18 cellular contexts compared by ENCODE assay signal in the genomic region with DNA sequence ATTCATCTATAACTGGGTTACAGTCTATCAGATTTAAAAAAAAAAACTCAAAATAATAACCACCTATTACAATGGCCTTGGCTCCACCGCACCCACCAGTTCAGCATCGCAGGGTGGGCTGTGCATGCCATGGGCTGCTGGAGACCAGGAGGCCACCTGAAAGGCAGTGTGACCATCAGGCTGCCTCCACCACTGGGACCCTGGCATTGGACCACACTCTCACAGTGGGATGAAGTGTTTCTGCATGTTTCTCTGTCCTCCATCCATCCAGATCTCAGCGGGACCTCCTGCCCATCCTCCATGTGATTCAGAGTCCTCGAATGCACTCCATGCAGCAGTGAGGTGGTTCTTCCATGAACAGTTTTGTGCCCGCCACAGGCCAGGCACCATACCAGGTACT.
A peak's percentile ranks its signal among the peaks of the same experiment; 100 is the strongest.
DNase-seq lines count a peak whose midpoint lies in the region; ATAC-seq and TF ChIP-seq lines count a peak whose summit lies in the region.
"Had no signal": no experiment of that assay in that cellular context is flagged by ENCODE, and none has a peak within 500 bp of the region (broad histone marks: within the 10 kb centered on the region; RNA-seq: fewer than 3 reads in every experiment).

No MANE protein-coding gene starts in this region.

- no peak overlapping the region for H3K27ac ChIP-seq in right atrium auricular region
- H3K27ac ChIP-seq in gastroesophageal sphincter: no peak overlapping the region
- H3K27ac ChIP-seq: 22Rv1, C4-2B, GM23248, HL-60 had no signal

- H3K4me3 ChIP-seq in right atrium auricular region: no peak overlapping the region
- H3K4me3 ChIP-seq in gastroesophageal sphincter: no peak overlapping the region
- H3K4me3 ChIP-seq: A549, GM23248 had no signal

- intact Hi-C loops in activated CD4-positive, alpha-beta memory T cell treated with anti-CD3 and anti-CD28 coated beads for 36 hours (cut with micrococcal nuclease): no loop called here
- intact Hi-C loops in left cardiac atrium (cut with DNase I): no loop called here
- intact Hi-C loops in sciatic nerve (cut with DNase I): no loop called here

- peaks cover 16% of the 10 kb centered on the region for H3K4me1 Mint-ChIP-seq in activated CD4-positive, alpha-beta memory T cell treated with anti-CD3 and anti-CD28 coated beads, Interleukin-2, amount 10 ng/mL, durations not matched to agents 7 days and 5 days
- peaks cover 13% of the 10 kb centered on the region for H3K4me1 Mint-ChIP-seq in activated CD4-positive, alpha-beta memory T cell treated with anti-CD3 and anti-CD28 coated beads for 36 hours (ENCODE audit: low read depth)
- peaks cover 22% of the 10 kb centered on the region for H3K4me1 Mint-ChIP-seq in activated naive CD8-positive, alpha-beta T cell treated with anti-CD3 and anti-CD28 coated beads, Interleukin-2, amount 50 U/mL, for 24 hours

- no peak for TF ChIP-seq POLR2A in gastroesophageal sphincter (IDR thresholded peaks at IDR 0.05)

- H3K27me3 ChIP-seq in right atrium auricular region (no peaks in the 10 kb centered on the region), gastroesophageal sphincter (no peaks in the 10 kb centered on the region)

- TF ChIP-seq CTCF in right atrium auricular region (IDR thresholded peaks at IDR 0.05) (no peak), gastroesophageal sphincter (IDR thresholded peaks at IDR 0.05) (no peak)

- H3K36me3 ChIP-seq in right atrium auricular region: no peaks in the 10 kb centered on the region
- H3K36me3 ChIP-seq in gastroesophageal sphincter: no peaks in the 10 kb centered on the region

- no peaks in the 10 kb centered on the region for H3K9me3 Mint-ChIP-seq in activated CD4-positive, alpha-beta memory T cell treated with anti-CD3 and anti-CD28 coated beads, Interleukin-2, amount 10 ng/mL, durations not matched to agents 7 days and 5 days
- H3K9me3 Mint-ChIP-seq in activated CD4-positive, alpha-beta memory T cell treated with anti-CD3 and anti-CD28 coated beads for 36 hours: no peaks in the 10 kb centered on the region
- H3K9me3 Mint-ChIP-seq in activated naive CD8-positive, alpha-beta T cell treated with anti-CD3 and anti-CD28 coated beads, Interleukin-2, amount 50 U/mL, for 24 hours: no peaks in the 10 kb centered on the region
- H3K9me3 Mint-ChIP-seq: CD4-positive, alpha-beta T cell; HFFc6 had no signal

- H3K4me1 ChIP-seq in right atrium auricular region (no peaks in the 10 kb centered on the region), gastroesophageal sphincter (peaks cover 0 to 11% (median 0%) of the 10 kb centered on the region in 3 donors)
- H3K4me1 ChIP-seq: Caco-2 had no signal

- no peaks in the 10 kb centered on the region for H3K9me3 ChIP-seq in right atrium auricular region
- H3K9me3 ChIP-seq in gastroesophageal sphincter: no peaks in the 10 kb centered on the region
- H3K9me3 ChIP-seq: A549, Caco-2 had no signal

- no peak for TF ChIP-seq EP300 in gastroesophageal sphincter (IDR thresholded peaks at IDR 0.05)

- no peaks in the 10 kb centered on the region for H3K27me3 Mint-ChIP-seq in activated CD4-positive, alpha-beta memory T cell treated with anti-CD3 and anti-CD28 coated beads, Interleukin-2, amount 10 ng/mL, durations not matched to agents 7 days and 5 days
- H3K27me3 Mint-ChIP-seq in activated CD4-positive, alpha-beta memory T cell treated with anti-CD3 and anti-CD28 coated beads for 36 hours: peaks cover 2% of the 10 kb centered on the region
- H3K27me3 Mint-ChIP-seq in activated naive CD8-positive, alpha-beta T cell treated with anti-CD3 and anti-CD28 coated beads, Interleukin-2, amount 50 U/mL, for 24 hours: no peaks in the 10 kb centered on the region
- H3K27me3 Mint-ChIP-seq: CD4-positive, alpha-beta T cell had no signal

- H3K27ac Mint-ChIP-seq in activated CD4-positive, alpha-beta memory T cell treated with anti-CD3 and anti-CD28 coated beads, Interleukin-2, amount 10 ng/mL, durations not matched to agents 7 days and 5 days: no peak overlapping the region
- no peak overlapping the region for H3K27ac Mint-ChIP-seq in activated CD4-positive, alpha-beta memory T cell treated with anti-CD3 and anti-CD28 coated beads for 36 hours
- no peak overlapping the region for H3K27ac Mint-ChIP-seq in activated naive CD8-positive, alpha-beta T cell treated with anti-CD3 and anti-CD28 coated beads, Interleukin-2, amount 50 U/mL, for 24 hours
- H3K27ac Mint-ChIP-seq: CD4-positive, alpha-beta T cell; HFFc6 had no signal

- POLR2A ChIA-PET in activated CD4-positive, alpha-beta memory T cell treated with anti-CD3 and anti-CD28 coated beads, Interleukin-2, amount 10 ng/mL, durations not matched to agents 7 days and 5 days (lab: Charles Lee): no interaction called here
- POLR2A ChIA-PET in activated CD4-positive, alpha-beta memory T cell treated with anti-CD3 and anti-CD28 coated beads for 36 hours (lab: Charles Lee): no interaction called here

- no peaks in the 10 kb centered on the region for H3K36me3 Mint-ChIP-seq in activated CD4-positive, alpha-beta memory T cell treated with anti-CD3 and anti-CD28 coated beads, Interleukin-2, amount 10 ng/mL, durations not matched to agents 7 days and 5 days (ENCODE audit: low read depth)
- H3K36me3 Mint-ChIP-seq in activated CD4-positive, alpha-beta memory T cell treated with anti-CD3 and anti-CD28 coated beads for 36 hours: no peaks in the 10 kb centered on the region
- H3K36me3 Mint-ChIP-seq in activated naive CD8-positive, alpha-beta T cell treated with anti-CD3 and anti-CD28 coated beads, Interleukin-2, amount 50 U/mL, for 24 hours (ENCODE audit: low read depth): no peaks in the 10 kb centered on the region

- CTCF ChIA-PET in activated CD4-positive, alpha-beta memory T cell treated with anti-CD3 and anti-CD28 coated beads, Interleukin-2, amount 10 ng/mL, durations not matched to agents 7 days and 5 days (lab: Charles Lee): no interaction called here
- CTCF ChIA-PET in activated CD4-positive, alpha-beta memory T cell treated with anti-CD3 and anti-CD28 coated beads for 36 hours (lab: Charles Lee): no interaction called here

- H3K4me3 Mint-ChIP-seq in activated CD4-positive, alpha-beta memory T cell treated with anti-CD3 and anti-CD28 coated beads, Interleukin-2, amount 10 ng/mL, durations not matched to agents 7 days and 5 days: no peak overlapping the region
- H3K4me3 Mint-ChIP-seq in activated CD4-positive, alpha-beta memory T cell treated with anti-CD3 and anti-CD28 coated beads for 36 hours: no peak overlapping the region
- H3K4me3 Mint-ChIP-seq in activated naive CD8-positive, alpha-beta T cell treated with anti-CD3 and anti-CD28 coated beads, Interleukin-2, amount 50 U/mL, for 24 hours: no peak overlapping the region
- H3K4me3 Mint-ChIP-seq: CD4-positive, alpha-beta T cell; HFFc6 had no signal

- 100% methylated on average over 3 of the region's 5 CpGs; no CpG with 5 or more reads in 1 of the 2 donors for WGBS in gastroesophageal sphincter (ENCODE audit: low coverage in 1 of 2), 2 donors

- DNase-seq in activated CD4-positive, alpha-beta memory T cell treated with anti-CD3 and anti-CD28 coated beads, Interleukin-2, amount 10 ng/mL, durations not matched to agents 7 days and 5 days: peak; percentile 3
- no peak for DNase-seq in activated CD4-positive, alpha-beta memory T cell treated with anti-CD3 and anti-CD28 coated beads for 36 hours
- peak; percentile 32 for DNase-seq in right atrium auricular region (ENCODE audit: low spot score)
- no peak for DNase-seq in left cardiac atrium
- DNase-seq in sciatic nerve (ENCODE audit: low spot score): peak; percentile 34
- no peak for DNase-seq in activated naive CD8-positive, alpha-beta T cell treated with anti-CD3 and anti-CD28 coated beads, Interleukin-2, amount 50 U/mL, for 24 hours
- DNase-seq: AML-193; Caco-2; CD4-positive, alpha-beta T cell; GM23248; H7; HFFc6 had no signal

- no peak for ATAC-seq in left cardiac atrium
- no peak for ATAC-seq in sciatic nerve
- no peak for ATAC-seq in gastroesophageal sphincter
- no peak for ATAC-seq in activated naive CD8-positive, alpha-beta T cell treated with anti-CD3 and anti-CD28 coated beads, Interleukin-2, amount 50 U/mL, for 24 hours
- ATAC-seq: A549, HCT116 had no signal

Comparison
In these comparisons a context has a peak if more than half of its experiments do, and no peak if none do; other contexts are left out.
1. DNase-seq: peak in activated CD4-positive, alpha-beta memory T cell treated with anti-CD3 and anti-CD28 coated beads, Interleukin-2, amount 10 ng/mL, durations not matched to agents 7 days and 5 days (single experiment), right atrium auricular region (single experiment) and sciatic nerve (single experiment); none in activated CD4-positive, alpha-beta memory T cell treated with anti-CD3 and anti-CD28 coated beads for 36 hours (single experiment), left cardiac atrium (single experiment) and activated naive CD8-positive, alpha-beta T cell treated with anti-CD3 and anti-CD28 coated beads, Interleukin-2, amount 50 U/mL, for 24 hours (single experiment).